Comparison of ENCODE assay signal across 21 cellular contexts in genomic region chr2:212882626-212883025, GRCh38.
DNase-seq lines count a peak whose midpoint lies in the region; ATAC-seq and TF ChIP-seq lines count a peak whose summit lies in the region.
"Had no signal": no experiment of that assay in that cellular context is flagged by ENCODE, and none has a peak within 500 bp of the region (broad histone marks: within the 10 kb centered on the region; RNA-seq: fewer than 3 reads in every experiment).

No MANE protein-coding gene starts in this region.

- no peak overlapping the region for H4K5ac ChIP-seq in mesendoderm (ENCODE audit: low read length)

- no peak overlapping the region for H3K27ac ChIP-seq in mammary epithelial cell (ENCODE audit: insufficient read depth, low read depth, low read length)
- no peak overlapping the region for H3K27ac ChIP-seq in breast epithelium
- no peak overlapping the region for H3K27ac ChIP-seq in mesendoderm (ENCODE audit: low read depth, low read length)
- H3K27ac ChIP-seq in psoas muscle, result no peak overlapping the region
- H3K27ac ChIP-seq: dorsolateral prefrontal cortex, heart right ventricle, left ventricle myocardium inferior, Peyer's patch, right lobe of liver, SJCRH30, upper lobe of right lung had no signal

- H4K20me1 ChIP-seq in mammary epithelial cell (ENCODE audit: insufficient read depth, low read length), result no peaks in the 10 kb centered on the region

- peak; percentile 59 for ATAC-seq in GM21529 (IDR thresholded peaks at IDR 0.05; ENCODE audit: unreplicated experiment)
- ATAC-seq in HG03432 (IDR thresholded peaks at IDR 0.05; ENCODE audit: unreplicated experiment), result peak; percentile 59
- ATAC-seq in HG03025 (IDR thresholded peaks at IDR 0.05; ENCODE audit: low FRiP score, unreplicated experiment), result no peak
- ATAC-seq in psoas muscle, result no peak
- ATAC-seq: heart right ventricle, right lobe of liver, T-cell, upper lobe of right lung had no signal

- H2BK15ac ChIP-seq in mesendoderm (replicated peaks; ENCODE audit: low read depth), result no peak overlapping the region

- TF ChIP-seq POLR2A in breast epithelium (IDR thresholded peaks at IDR 0.05), result no peak

- no peak for TF ChIP-seq CTCF in mammary epithelial cell (conservative IDR thresholded peaks at IDR 0.05 in 1 of 2, IDR thresholded peaks at IDR 0.05 in 1 of 2; ENCODE audit: extremely low read depth in 1 of 2, insufficient read depth in 1 of 2, low read depth in 1 of 2, low read length in 2 of 2)
- no peak for TF ChIP-seq CTCF in breast epithelium (IDR thresholded peaks at IDR 0.05)
- TF ChIP-seq CTCF in psoas muscle (IDR thresholded peaks at IDR 0.05), result no peak

- H3K4me2 ChIP-seq in mammary epithelial cell (ENCODE audit: insufficient read depth, low read depth, low read length) (no peak overlapping the region), mesendoderm (ENCODE audit: low read length) (no peak overlapping the region)

- H3K18ac ChIP-seq in mesendoderm (ENCODE audit: low read length), result no peak overlapping the region

- dilution Hi-C loops in mammary epithelial cell (cut with HindIII; ENCODE audit: low sequenced_read_pairs), result no loop called here

- in situ Hi-C loops in mammary epithelial cell (cut with MboI; ENCODE audit: low sequenced_read_pairs in 2 of 2), result no loop called here

- H3K4me1 ChIP-seq in mammary epithelial cell (ENCODE audit: insufficient read depth, low read length) (no peaks in the 10 kb centered on the region), breast epithelium (no peaks in the 10 kb centered on the region), mesendoderm (ENCODE audit: control insufficient read depth, low read depth, low read length) (no peaks in the 10 kb centered on the region), psoas muscle (no peaks in the 10 kb centered on the region)
- H3K4me1 ChIP-seq: HAP-1, heart right ventricle, left ventricle myocardium inferior, Peyer's patch, right lobe of liver, SJCRH30, upper lobe of right lung had no signal

- BruUV-seq in mammary epithelial cell (replicated peaks; lab: Mats Ljungman, UMichigan), result no TSS peak

- CTCF ChIA-PET in mammary epithelial cell (lab: Charles Lee; ENCODE audit: low non-redundant PET), result no interaction called here

- intact Hi-C loops in mammary epithelial cell (cut with micrococcal nuclease), result no loop called here
- intact Hi-C loops in breast epithelium (cut with DNase I; ENCODE audit: low total_unique reads), result no loop called here
- intact Hi-C loops in psoas muscle (cut with DNase I), result no loop called here

- H3K23ac ChIP-seq in mesendoderm (ENCODE audit: low read length), result no peak overlapping the region

- no peak overlapping the region for H4K8ac ChIP-seq in mesendoderm (ENCODE audit: low read depth, low read length)

- H2AK5ac ChIP-seq in mesendoderm (ENCODE audit: low read length), result no peak overlapping the region

- no peak overlapping the region for H3K9ac ChIP-seq in mammary epithelial cell (ENCODE audit: insufficient read depth, low read length)
- H3K9ac ChIP-seq in mesendoderm (ENCODE audit: low read length), result no peak overlapping the region

- H3K56ac ChIP-seq in mesendoderm (ENCODE audit: low read length), result no peak overlapping the region

- no peak for DNase-seq in mammary epithelial cell
- DNase-seq in breast epithelium (ENCODE audit: low spot score in 2 of 2), result no peak
- DNase-seq in NCI-H128 (lab: John Stamatoyannopoulos, UW; ENCODE audit: unreplicated experiment), result no peak
- DNase-seq in mesendoderm, result no peak
- DNase-seq in psoas muscle, result no peak
- DNase-seq: COR-L47, dorsolateral prefrontal cortex, heart right ventricle, left ventricle myocardium inferior, midbrain, NCI-H1105 treated with DMSO at 0.1 percent for 48 hours, NCI-H2107, Peyer's patch, right lobe of liver, SJCRH30, T-cell, upper lobe of right lung had no signal

- no peaks in the 10 kb centered on the region for H3K27me3 ChIP-seq in mammary epithelial cell (ENCODE audit: insufficient read depth, low read length)
- no peaks in the 10 kb centered on the region for H3K27me3 ChIP-seq in breast epithelium
- no peaks in the 10 kb centered on the region for H3K27me3 ChIP-seq in mesendoderm (ENCODE audit: insufficient read depth, low read length, poor library complexity)
- H3K27me3 ChIP-seq in psoas muscle (ENCODE audit: insufficient read depth in 3 of 3, low read length in 2 of 3), result no peaks in the 10 kb centered on the region
- H3K27me3 ChIP-seq: dorsolateral prefrontal cortex, heart right ventricle, Peyer's patch, right lobe of liver, SJCRH30, upper lobe of right lung had no signal

- no peaks in the 10 kb centered on the region for H3K79me2 ChIP-seq in mammary epithelial cell (ENCODE audit: insufficient read depth, low read length)
- no peaks in the 10 kb centered on the region for H3K79me2 ChIP-seq in mesendoderm (ENCODE audit: control insufficient read depth, insufficient read depth, low read length)

- H3K9me3 ChIP-seq in mammary epithelial cell (replicated peaks; ENCODE audit: insufficient read depth, low read length), result no peaks in the 10 kb centered on the region
- peaks cover 4 to 6% of the 10 kb centered on the region in 2 donors for H3K9me3 ChIP-seq in breast epithelium
- H3K9me3 ChIP-seq in psoas muscle, result no peaks in the 10 kb centered on the region
- H3K9me3 ChIP-seq: HAP-1, Peyer's patch, right lobe of liver, SJCRH30 had no signal

- H2BK120ac ChIP-seq in mesendoderm (ENCODE audit: low read depth, low read length), result no peak overlapping the region

- H3K4me3 ChIP-seq in mammary epithelial cell (replicated peaks in 1 of 3; ENCODE audit: insufficient read depth in 1 of 3, low read depth in 2 of 3, low read length in 3 of 3) (no peak overlapping the region), breast epithelium (no peak overlapping the region), mesendoderm (ENCODE audit: low read length) (no peak overlapping the region), psoas muscle (no peak overlapping the region)
- H3K4me3 ChIP-seq: dorsolateral prefrontal cortex, HAP-1, heart right ventricle, left ventricle myocardium inferior, Peyer's patch, right lobe of liver, SJCRH30, upper lobe of right lung had no signal

- 44% methylated on average over 2 of the region's 2 CpGs for WGBS in mammary epithelial cell (ENCODE audit: low coverage, missing lambda C conversion rate)
- no CpG with 5 or more reads among the region's 2 CpGs for whole genome bisulfite sequencing in mesendoderm (ENCODE audit: extremely low coverage, insufficient coverage, low lambda C conversion rate)
- WGBS in psoas muscle, 3 donors, result 89 to 91% (median 89%) methylated on average over 2 of the region's 2 CpGs

- no peaks in the 10 kb centered on the region for H3K79me1 ChIP-seq in mesendoderm (ENCODE audit: low read length)

- H2BK5ac ChIP-seq in mesendoderm (ENCODE audit: low read length), result no peak overlapping the region

- no peaks in the 10 kb centered on the region for H3K36me3 ChIP-seq in mammary epithelial cell (ENCODE audit: insufficient read depth, low read length)
- no peaks in the 10 kb centered on the region for H3K36me3 ChIP-seq in breast epithelium
- no peaks in the 10 kb centered on the region for H3K36me3 ChIP-seq in mesendoderm (ENCODE audit: control insufficient read depth, insufficient read depth, low read length)
- no peaks in the 10 kb centered on the region for H3K36me3 ChIP-seq in psoas muscle (ENCODE audit: insufficient read depth in 1 of 2, low read depth in 1 of 2)
- H3K36me3 ChIP-seq: HAP-1, heart right ventricle, left ventricle myocardium inferior, Peyer's patch, right lobe of liver, SJCRH30, upper lobe of right lung had no signal

- peak overlapping the region; percentile 33 for H2AFZ ChIP-seq in mammary epithelial cell (ENCODE audit: low read depth, low read length)

- H3K4ac ChIP-seq in mesendoderm (ENCODE audit: low read depth, low read length), result no peak overlapping the region

Comparison
In these comparisons a context has a peak if more than half of its experiments do, and no peak if none do; other contexts are left out.
1. ATAC-seq: peak in GM21529 (single experiment) and HG03432 (single experiment); none in HG03025 (single experiment) and psoas muscle (0 of 4).